ENCODE assay signal across 8 cellular contexts in the genomic region with DNA sequence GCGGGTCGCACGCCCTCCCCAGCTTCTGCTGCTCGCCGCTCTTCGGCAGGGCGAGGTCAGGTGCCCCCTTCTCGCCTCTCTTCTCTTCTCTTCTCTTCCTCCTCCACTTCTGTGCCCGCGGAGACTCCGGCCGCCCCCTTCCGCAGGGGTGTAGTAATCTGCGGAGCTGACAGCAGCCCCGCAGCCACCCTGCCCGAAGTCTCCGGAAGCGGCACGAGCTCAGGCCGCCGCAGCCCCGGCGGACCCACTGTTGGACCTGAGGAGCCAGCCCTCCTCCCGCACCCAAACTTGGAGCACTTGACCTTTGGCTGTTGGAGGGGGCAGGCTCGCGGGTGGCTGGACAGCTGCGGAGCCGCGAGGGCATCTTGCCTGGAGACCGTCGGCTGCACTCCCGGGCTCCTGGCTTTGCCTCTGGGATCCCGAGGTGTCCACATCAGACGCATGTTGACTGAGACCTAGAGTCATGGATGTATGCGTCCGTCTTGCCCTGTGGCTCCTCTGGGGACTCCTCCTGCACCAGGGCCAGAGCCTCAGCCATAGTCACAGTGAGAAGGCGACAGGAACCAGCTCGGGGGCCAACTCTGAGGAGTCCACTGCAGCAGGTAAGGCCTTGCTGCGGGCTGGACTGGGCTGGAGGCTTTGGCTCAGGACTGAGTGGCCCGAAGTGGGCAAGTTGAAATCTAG. TPM values are rescaled to one million over a fixed set of nuclear protein-coding genes. Genes with fewer than 3 reads are reported as not detected.
DNase-seq lines count a peak whose midpoint lies in the region; ATAC-seq and TF ChIP-seq lines count a peak whose summit lies in the region.

No MANE protein-coding gene starts in this region.

- peak overlapping the region; percentile 90 for H3K4me3 ChIP-seq in ovary

- WGBS in ovary, 3 donors: 1 to 2% (median 1%) methylated on average over 36 to 40 of the region's 40 CpGs

- no peak for TF ChIP-seq CTCF in ovary (IDR thresholded peaks at IDR 0.05)

- peaks cover 21% of the 10 kb centered on the region for H3K36me3 Mint-ChIP-seq in activated naive CD4-positive, alpha-beta T cell treated with anti-CD3 and anti-CD28 coated beads, Interleukin-2, amount 10 ng/mL, durations not matched to agents 7 days and 5 days

- TF ChIP-seq EP300 in ovary (IDR thresholded peaks at IDR 0.05): no peak

- no peaks in the 10 kb centered on the region for H3K27me3 ChIP-seq in ovary

- CTCF ChIA-PET in activated naive CD4-positive, alpha-beta T cell treated with anti-CD3 and anti-CD28 coated beads, Interleukin-2, amount 10 ng/mL, durations not matched to agents 7 days and 5 days (lab: Charles Lee): interaction anchor here (0.7 to 9.7 kb wide), 18 partner anchors 9 to 213 kb away, joined by 3 to 179 read pairs (median 15); partner anchors contain the start of gene RHOG

- peak overlapping the region; percentile 98 for H3K4me3 Mint-ChIP-seq in activated naive CD4-positive, alpha-beta T cell treated with anti-CD3 and anti-CD28 coated beads, Interleukin-2, amount 10 ng/mL, durations not matched to agents 7 days and 5 days

- peaks cover 67% of the 10 kb centered on the region for H3K4me1 Mint-ChIP-seq in activated naive CD4-positive, alpha-beta T cell treated with anti-CD3 and anti-CD28 coated beads, Interleukin-2, amount 10 ng/mL, durations not matched to agents 7 days and 5 days

- no peak for TF ChIP-seq POLR2A in ovary (IDR thresholded peaks at IDR 0.05)

- H3K27ac ChIP-seq in ovary: peak overlapping the region; percentile 68 to 81

- DNase-seq in NCI-H2227 (lab: John Stamatoyannopoulos, UW; ENCODE audit: unreplicated experiment): peak; percentile 64
- no peak for DNase-seq in NCI-H2227 treated with DMSO at 0.1 percent for 48 hours (lab: John Stamatoyannopoulos, UW)
- peak; percentile 52 for DNase-seq in NCI-H748 (lab: John Stamatoyannopoulos, UW; ENCODE audit: unreplicated experiment)
- DNase-seq in activated naive CD4-positive, alpha-beta T cell treated with anti-CD3 and anti-CD28 coated beads, Interleukin-2, amount 10 ng/mL, durations not matched to agents 7 days and 5 days: peak; percentile 71
- DNase-seq in head of caudate nucleus: peak in 27 of 42 donors; percentile 17 to 64 (median 42)
- DNase-seq in ovary: peak; percentile 50 to 68 (median 62)
- no peak for DNase-seq in occipital lobe (lab: John Stamatoyannopoulos, UW)

- H3K9me3 ChIP-seq in ovary: no peaks in the 10 kb centered on the region

- H3K9me3 Mint-ChIP-seq in activated naive CD4-positive, alpha-beta T cell treated with anti-CD3 and anti-CD28 coated beads, Interleukin-2, amount 10 ng/mL, durations not matched to agents 7 days and 5 days: no peaks in the 10 kb centered on the region

- no peaks in the 10 kb centered on the region for H3K36me3 ChIP-seq in ovary

- peaks cover 6% of the 10 kb centered on the region for H3K27me3 Mint-ChIP-seq in activated naive CD4-positive, alpha-beta T cell treated with anti-CD3 and anti-CD28 coated beads, Interleukin-2, amount 10 ng/mL, durations not matched to agents 7 days and 5 days

- intact Hi-C loops in head of caudate nucleus (cut with DNase I): loop anchor here (2.0 kb wide), 1 partner anchor 217 kb away; no protein-coding TSS in a partner anchor
- intact Hi-C loops in ovary (cut with DNase I): loop anchor here (1.0 to 10.0 kb wide), 4 partner anchors 89 to 217 kb away; no protein-coding TSS in a partner anchor

- H3K27ac Mint-ChIP-seq in activated naive CD4-positive, alpha-beta T cell treated with anti-CD3 and anti-CD28 coated beads, Interleukin-2, amount 10 ng/mL, durations not matched to agents 7 days and 5 days: peak overlapping the region; percentile 95

- peak; percentile 12 for ATAC-seq in HG02763 (IDR thresholded peaks at IDR 0.05; ENCODE audit: unreplicated experiment)

- H3K4me1 ChIP-seq in ovary (ENCODE audit: insufficient read depth): peaks cover 16% of the 10 kb centered on the region

RNA-seq across cellular contexts. Expression of gene STIM1, which starts 0.5 kb away (rescaled TPM):
- total RNA-seq in ovary (10 to 100 TPM; 26.1 to 68.5 (median 58.7) TPM), occipital lobe (12.3 TPM)
- polyA plus RNA-seq in ovary: 10 to 100 TPM; 54.7 to 75.2 TPM

RNA-seq across cellular contexts. Expression of gene RHOG, which starts 15.2 kb away (rescaled TPM):
- total RNA-seq in ovary (10 to 100 TPM; 23.6 to 49.2 (median 39.6) TPM), occipital lobe (2.0 TPM)
- 10 to 100 TPM; 23.3 to 41.0 TPM for polyA plus RNA-seq in ovary

RNA-seq across cellular contexts. Expression of gene PGAP2, which starts 47.6 kb away (rescaled TPM):
- total RNA-seq in ovary (10 to 100 TPM in 5 of 7 donors, 1 to 10 TPM in 2; 7.7 to 17.6 (median 10.9) TPM), occipital lobe (9.4 TPM)
- 10 to 100 TPM; 13.1 to 15.3 TPM for polyA plus RNA-seq in ovary

RNA-seq across cellular contexts. Expression of gene NUP98, which starts 58.6 kb away (rescaled TPM):
- total RNA-seq in ovary: 100 to 1,000 TPM in 3 of 7 donors, 10 to 100 TPM in 4; 59.4 to 126 (median 94.5) TPM
- polyA plus RNA-seq in ovary: 10 to 100 TPM; 38.5 to 67.4 TPM
- total RNA-seq in occipital lobe: 72.1 TPM

Comparison
In these comparisons a context has a peak if more than half of its experiments do, and no peak if none do; other contexts are left out.
1. DNase-seq: peak in NCI-H2227 (single experiment), NCI-H748 (single experiment), activated naive CD4-positive, alpha-beta T cell treated with anti-CD3 and anti-CD28 coated beads, Interleukin-2, amount 10 ng/mL, durations not matched to agents 7 days and 5 days (single experiment), head of caudate nucleus (27 of 42) and ovary (5 of 5); none in NCI-H2227 treated with DMSO at 0.1 percent for 48 hours (single experiment) and occipital lobe (single experiment).